10 cellular contexts compared by ENCODE assay signal in the genomic region with DNA sequence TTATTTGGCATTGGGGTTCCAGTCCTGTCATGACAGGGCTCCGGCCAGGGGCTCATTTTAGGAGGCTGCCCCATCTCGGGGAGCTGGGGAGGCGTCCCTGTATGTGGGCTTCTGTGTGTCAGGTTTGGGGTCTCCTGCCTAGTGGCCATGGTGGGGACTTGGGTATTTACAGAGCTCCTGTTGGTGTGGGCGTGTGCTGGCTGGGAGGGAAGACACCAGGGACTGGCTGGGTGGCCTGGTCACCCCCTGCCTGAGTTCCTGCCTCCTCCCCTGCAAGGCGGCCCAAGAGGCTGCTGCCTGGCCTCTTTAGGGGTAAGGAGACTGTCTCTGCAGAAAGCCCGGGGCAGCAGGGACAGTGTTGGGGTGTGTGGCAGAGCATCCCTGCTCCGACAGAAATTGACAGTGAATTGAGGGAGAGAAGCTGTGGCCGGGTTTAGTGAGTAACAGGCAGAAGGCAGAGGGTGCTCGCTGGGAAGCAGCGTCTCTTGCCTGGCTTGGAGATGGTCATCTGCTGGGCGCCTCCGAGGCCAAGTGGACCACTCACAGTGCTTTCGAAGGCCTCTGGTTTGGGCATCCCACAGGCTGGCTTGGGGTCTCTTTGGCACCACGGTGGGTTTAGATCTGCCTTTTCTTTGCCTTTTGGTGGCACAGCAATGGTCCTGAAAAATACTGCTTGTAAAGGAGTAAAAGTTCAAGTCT. TPM values are rescaled to one million over a fixed set of nuclear protein-coding genes. Genes with fewer than 3 reads are reported as not detected.
DNase-seq lines count a peak whose midpoint lies in the region; ATAC-seq and TF ChIP-seq lines count a peak whose summit lies in the region.
"Had no signal": no experiment of that assay in that cellular context is flagged by ENCODE, and none has a peak within 500 bp of the region (broad histone marks: within the 10 kb centered on the region; RNA-seq: fewer than 3 reads in every experiment).

No MANE protein-coding gene starts in this region.

- peaks cover 58% of the 10 kb centered on the region for H3K4me1 Mint-ChIP-seq in osteocyte (ENCODE audit: unreplicated experiment)

- no peaks in the 10 kb centered on the region for H3K9me3 Mint-ChIP-seq in osteocyte (ENCODE audit: unreplicated experiment)

- no peaks in the 10 kb centered on the region for H3K36me3 Mint-ChIP-seq in osteocyte (ENCODE audit: unreplicated experiment)

- no peak for ATAC-seq in HG02642 (IDR thresholded peaks at IDR 0.05; ENCODE audit: poor library complexity, unreplicated experiment)

- no peak overlapping the region for H3K4me3 Mint-ChIP-seq in osteocyte (ENCODE audit: unreplicated experiment)

- no peak for DNase-seq in A673 (ENCODE audit: low spot score)
- no peak for DNase-seq in WERI-Rb-1
- DNase-seq in left ventricle myocardium inferior, result peak; percentile 16
- no peak for DNase-seq in osteocyte (ENCODE audit: extremely low spot score, unreplicated experiment)
- no peak for DNase-seq in NOMO-1 (lab: John Stamatoyannopoulos, UW; ENCODE audit: unreplicated experiment in 2 of 2)
- no peak for DNase-seq in glomerular visceral epithelial cell (ENCODE audit: extremely low spot score)
- no peak for DNase-seq in COLO829 (ENCODE audit: low spot score)
- DNase-seq: foreskin fibroblast, GF-D8 had no signal

- H3K9me3 ChIP-seq in A673 (ENCODE audit: low read depth, low read length, poor library complexity, severe bottlenecking) (no peaks in the 10 kb centered on the region), WERI-Rb-1 (ENCODE audit: severe bottlenecking) (no peaks in the 10 kb centered on the region), left ventricle myocardium inferior (replicated peaks) (no peaks in the 10 kb centered on the region)

- H3K27me3 Mint-ChIP-seq in osteocyte (ENCODE audit: unreplicated experiment), result no peaks in the 10 kb centered on the region

- intact Hi-C loops in A673 (cut with micrococcal nuclease; ENCODE audit: unreplicated experiment), result no loop called here
- intact Hi-C loops in left ventricle myocardium inferior (cut with micrococcal nuclease), result no loop called here

- H3K4me1 ChIP-seq in A673 (ENCODE audit: insufficient read depth, low read length, poor library complexity, severe bottlenecking) (peaks cover 61% of the 10 kb centered on the region), left ventricle myocardium inferior (peaks cover 92% of the 10 kb centered on the region)

- no peaks in the 10 kb centered on the region for H3K27me3 ChIP-seq in A673 (replicated peaks; ENCODE audit: insufficient read depth, low read depth, low read length, poor library complexity)
- no peaks in the 10 kb centered on the region for H3K27me3 ChIP-seq in WERI-Rb-1 (ENCODE audit: insufficient read depth, low read depth, severe bottlenecking)
- no peaks in the 10 kb centered on the region for H3K27me3 ChIP-seq in left ventricle myocardium inferior (ENCODE audit: low read depth)

- H3K27ac Mint-ChIP-seq in osteocyte (ENCODE audit: unreplicated experiment), result peak overlapping the region; percentile 57

- no TSS peak for BruUV-seq in A673 (replicated peaks; lab: Mats Ljungman, UMichigan)

- H3K27ac ChIP-seq in A673 (ENCODE audit: low read depth, low read length, poor library complexity, severe bottlenecking) (peak overlapping the region; percentile 51), WERI-Rb-1 (peak overlapping the region; percentile 41; the same call in 1 of the 2 replicates), left ventricle myocardium inferior (replicated peaks) (peak overlapping the region; percentile 89)

- H3K4me3 ChIP-seq in A673 (ENCODE audit: low read depth, low read length, poor library complexity, severe bottlenecking) (no peak overlapping the region), WERI-Rb-1 (ENCODE audit: low read depth, low read length) (no peak overlapping the region), left ventricle myocardium inferior (peak overlapping the region; percentile 91)

- POLR2A ChIA-PET in A673 (lab: Charles Lee; ENCODE audit: low non-redundant PET), result no interaction called here

- CTCF ChIA-PET in A673 (lab: Charles Lee), result no interaction called here

- H3K36me3 ChIP-seq in A673 (ENCODE audit: insufficient read depth, low read length, poor library complexity, severe bottlenecking) (no peaks in the 10 kb centered on the region), WERI-Rb-1 (no peaks in the 10 kb centered on the region), left ventricle myocardium inferior (no peaks in the 10 kb centered on the region)

- no peak for TF ChIP-seq CTCF in A673 (conservative IDR thresholded peaks at IDR 0.05; ENCODE audit: low read depth, low read length)
- TF ChIP-seq CTCF in WERI-Rb-1 (IDR thresholded peaks at IDR 0.05; ENCODE audit: low read depth, low read length), result no peak
- no peak for TF ChIP-seq CTCF in left ventricle myocardium inferior (IDR thresholded peaks at IDR 0.05; ENCODE audit: borderline replicate concordance)
- no peak for TF ChIP-seq CTCF in osteocyte (IDR thresholded peaks at IDR 0.05)

RNA-seq across cellular contexts. Expression of a gene that starts 40.3 kb away (rescaled TPM):
- total RNA-seq in A673 (2021) (18.4 and 21.3 TPM in 2 replicates), left ventricle myocardium inferior (77.6 TPM), osteocyte (37.4 and 44.5 TPM in 2 replicates)

RNA-seq across cellular contexts. Expression of a gene that starts 42.5 kb away (rescaled TPM):
- total RNA-seq in A673 (2021) (2.3 and 3.5 TPM in 2 replicates), left ventricle myocardium inferior (8.9 TPM), osteocyte (15.9 and 16.0 TPM in 2 replicates)
